19 cellular contexts compared by ENCODE assay signal in genomic region chr3:132549169-132549568, GRCh38. TPM values are rescaled to one million over a fixed set of nuclear protein-coding genes. Genes with fewer than 3 reads are reported as not detected.
DNase-seq lines count a peak whose midpoint lies in the region; ATAC-seq and TF ChIP-seq lines count a peak whose summit lies in the region.
"Had no signal": no experiment of that assay in that cellular context is flagged by ENCODE, and none has a peak within 500 bp of the region (broad histone marks: within the 10 kb centered on the region; RNA-seq: fewer than 3 reads in every experiment).

No MANE protein-coding gene starts in this region.

- no peaks in the 10 kb centered on the region for H3K27me3 ChIP-seq in SK-N-SH (ENCODE audit: insufficient read depth)
- H3K27me3 ChIP-seq in DND-41 (ENCODE audit: insufficient read depth, low read length, poor library complexity): no peaks in the 10 kb centered on the region
- no peaks in the 10 kb centered on the region for H3K27me3 ChIP-seq in right lobe of liver
- H3K27me3 ChIP-seq: Peyer's patch had no signal

- CTCF ChIA-PET in SK-N-SH (lab: Yijun Ruan, JAX): interaction anchor here (0.6 to 5.0 kb wide), 4 partner anchors 13 to 116 kb away, joined by 3 to 32 read pairs (median 4); no protein-coding TSS in a partner anchor

- peaks cover 3% of the 10 kb centered on the region for H3K9me3 Mint-ChIP-seq in activated T-helper 17 cell treated with anti-CD3 and anti-CD28 coated beads, Interleukin-2, amount 50 U/mL, for 72 hours
- H3K9me3 Mint-ChIP-seq: CD4-positive, CD25-positive, alpha-beta regulatory T cell had no signal

- no peak for ATAC-seq in SK-N-SH treated with all-trans-retinoic acid at 6 μM for 48 hours
- no peak for ATAC-seq in DND-41 (ENCODE audit: insufficient read depth, low read depth)
- ATAC-seq in activated T-helper 17 cell treated with anti-CD3 and anti-CD28 coated beads, Interleukin-2, amount 50 U/mL, for 72 hours (replicated peaks): no peak
- ATAC-seq in right lobe of liver: peak; percentile 18 to 47 (median 38)
- ATAC-seq in HG03280 (IDR thresholded peaks at IDR 0.05; ENCODE audit: unreplicated experiment): no peak

- intact Hi-C loops in right lobe of liver (cut with DNase I): no loop called here

- no peaks in the 10 kb centered on the region for H3K9me3 ChIP-seq in SK-N-SH
- peaks cover 2% of the 10 kb centered on the region for H3K9me3 ChIP-seq in DND-41 (ENCODE audit: insufficient read depth, low read length, severe bottlenecking)
- H3K9me3 ChIP-seq in right lobe of liver: no peaks in the 10 kb centered on the region
- H3K9me3 ChIP-seq: Caco-2, Peyer's patch had no signal

- no peaks in the 10 kb centered on the region for H4K20me1 ChIP-seq in SK-N-SH (ENCODE audit: insufficient read depth)
- H4K20me1 ChIP-seq in DND-41 (ENCODE audit: insufficient read depth, low read length): no peaks in the 10 kb centered on the region

- H3K4me1 ChIP-seq in SK-N-SH (ENCODE audit: control insufficient read depth in 1 of 2, insufficient read depth in 2 of 2, low read depth in 1 of 2, low read length in 1 of 2) (peaks cover 0 to 20% of the 10 kb centered on the region in 2 experiments; a peak in 2 of 4 replicates), DND-41 (ENCODE audit: insufficient read depth, low read length) (peaks cover 26% of the 10 kb centered on the region), right lobe of liver (no peaks in the 10 kb centered on the region)
- H3K4me1 ChIP-seq: Caco-2, Peyer's patch had no signal

- H3K79me2 ChIP-seq in SK-N-SH (ENCODE audit: insufficient read depth) (no peaks in the 10 kb centered on the region), DND-41 (ENCODE audit: insufficient read depth, low read length) (no peaks in the 10 kb centered on the region)

- peaks cover 16% of the 10 kb centered on the region for H3K4me1 Mint-ChIP-seq in activated T-helper 17 cell treated with anti-CD3 and anti-CD28 coated beads, Interleukin-2, amount 50 U/mL, for 72 hours

- H3K9me2 ChIP-seq in SK-N-SH: no peaks in the 10 kb centered on the region

- no peak for TF ChIP-seq RAD21 in SK-N-SH (IDR thresholded peaks at IDR 0.05; ENCODE audit: low read length)

- peak overlapping the region; percentile 93 for H3K27ac Mint-ChIP-seq in activated T-helper 17 cell treated with anti-CD3 and anti-CD28 coated beads, Interleukin-2, amount 50 U/mL, for 72 hours

- TF ChIP-seq POLR2A in right lobe of liver (IDR thresholded peaks at IDR 0.05): no peak

- peak overlapping the region in 1 of 2 experiments; percentile 72; a peak in 2 of 4 replicates for H3K27ac ChIP-seq in SK-N-SH (ENCODE audit: low read depth in 2 of 2, low read length in 1 of 2)
- H3K27ac ChIP-seq in DND-41 (ENCODE audit: low read length): peak overlapping the region; percentile 65; the same call in 1 of the 2 replicates
- H3K27ac ChIP-seq in right lobe of liver: no peak overlapping the region
- H3K27ac ChIP-seq: 22Rv1, Peyer's patch had no signal

- TF ChIP-seq EP300 in SK-N-SH (IDR thresholded peaks at IDR 0.05; ENCODE audit: borderline replicate concordance in 1 of 2, low read depth in 1 of 2, low read length in 1 of 2): no peak

- H2AFZ ChIP-seq in SK-N-SH (ENCODE audit: low read depth) (no peak overlapping the region), DND-41 (ENCODE audit: low read depth, low read length) (no peak overlapping the region)

- H3K4me3 Mint-ChIP-seq in activated T-helper 17 cell treated with anti-CD3 and anti-CD28 coated beads, Interleukin-2, amount 50 U/mL, for 72 hours: peak overlapping the region; percentile 66
- H3K4me3 Mint-ChIP-seq: B cell; CD4-positive, CD25-positive, alpha-beta regulatory T cell had no signal

- H3F3A ChIP-seq in SK-N-SH (replicated peaks; ENCODE audit: insufficient read depth): peaks cover 16% of the 10 kb centered on the region

- H3K36me3 Mint-ChIP-seq in activated T-helper 17 cell treated with anti-CD3 and anti-CD28 coated beads, Interleukin-2, amount 50 U/mL, for 72 hours (ENCODE audit: low read depth): no peaks in the 10 kb centered on the region

- H3K36me3 ChIP-seq in SK-N-SH (replicated peaks in 1 of 2; ENCODE audit: control insufficient read depth in 1 of 2, insufficient read depth in 2 of 2, low read length in 1 of 2) (no peaks in the 10 kb centered on the region), DND-41 (ENCODE audit: insufficient read depth, low read length) (no peaks in the 10 kb centered on the region), right lobe of liver (no peaks in the 10 kb centered on the region)
- H3K36me3 ChIP-seq: Peyer's patch had no signal

- H3K4me3 ChIP-seq in SK-N-SH (ENCODE audit: low read depth in 2 of 2, low read length in 1 of 2): no peak overlapping the region
- H3K4me3 ChIP-seq in DND-41 (ENCODE audit: low read depth in 1 of 2, low read length in 2 of 2): no peak overlapping the region
- H3K4me3 ChIP-seq in right lobe of liver: no peak overlapping the region
- H3K4me3 ChIP-seq: Peyer's patch had no signal

- 91% methylated on average over 4 of the region's 8 CpGs for WGBS in SK-N-SH (ENCODE audit: low lambda C conversion rate)
- 66% methylated on average over 5 of the region's 8 CpGs for WGBS in right lobe of liver (ENCODE audit: insufficient coverage, low coverage, low lambda C conversion rate, missing lambda C conversion rate)

- H3K27me3 Mint-ChIP-seq in activated T-helper 17 cell treated with anti-CD3 and anti-CD28 coated beads, Interleukin-2, amount 50 U/mL, for 72 hours: no peaks in the 10 kb centered on the region
- H3K27me3 Mint-ChIP-seq: B cell; CD4-positive, CD25-positive, alpha-beta regulatory T cell had no signal

- no peak for DNase-seq in SK-N-SH
- no peak for DNase-seq in DND-41
- DNase-seq in right lobe of liver: no peak
- DNase-seq in mesenteric fat pad (ENCODE audit: low spot score): no peak
- no peak for DNase-seq in UCSD-AML1 (lab: John Stamatoyannopoulos, UW; ENCODE audit: unreplicated experiment)
- DNase-seq: Caco-2, NCI-H1092 treated with DMSO at 0.1 percent for 48 hours, NCI-H1694, NCI-H2107, NCI-H226, NCI-H524 treated with DMSO at 0.1 percent for 48 hours, Peyer's patch had no signal

- TF ChIP-seq CTCF in SK-N-SH (IDR thresholded peaks at IDR 0.05) (no peak), DND-41 (IDR thresholded peaks at IDR 0.05; ENCODE audit: borderline replicate concordance, extremely low read depth, low read length, poor library complexity, severe bottlenecking) (no peak), right lobe of liver (IDR thresholded peaks at IDR 0.05) (no peak)

- H3K4me2 ChIP-seq in SK-N-SH: peak overlapping the region; percentile 17; the same call in 1 of the 2 replicates
- no peak overlapping the region for H3K4me2 ChIP-seq in DND-41 (ENCODE audit: insufficient read depth, low read length)

- POLR2A ChIA-PET in SK-N-SH (lab: Yijun Ruan, JAX): no interaction called here

- no peak overlapping the region for H3K9ac ChIP-seq in SK-N-SH
- no peak overlapping the region for H3K9ac ChIP-seq in DND-41 (ENCODE audit: low read depth, low read length)

TF ChIP-seq in SK-N-SH, 30 proteins besides CTCF, POLR2A, EP300 and RAD21 (continues in another document):
- TF ChIP-seq CHD2 (IDR thresholded peaks at IDR 0.05; ENCODE audit: low read length, partially characterized antibody) (no peak), IRF3 (IDR thresholded peaks at IDR 0.05; ENCODE audit: low read depth, low read length) (no peak), MXI1 (IDR thresholded peaks at IDR 0.05; ENCODE audit: low read depth, low read length) (no peak), RCOR1 (IDR thresholded peaks at IDR 0.05; ENCODE audit: low read length) (no peak), FOSL2 (IDR thresholded peaks at IDR 0.05; ENCODE audit: borderline replicate concordance, low read depth) (no peak)
- TF ChIP-seq, protein P1, sequence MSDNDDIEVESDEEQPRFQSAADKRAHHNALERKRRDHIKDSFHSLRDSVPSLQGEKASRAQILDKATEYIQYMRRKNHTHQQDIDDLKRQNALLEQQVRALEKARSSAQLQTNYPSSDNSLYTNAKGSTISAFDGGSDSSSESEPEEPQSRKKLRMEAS (IDR thresholded peaks at IDR 0.05; ENCODE audit: low read depth): no peak

TF ChIP-seq in SK-N-SH treated with all-trans-retinoic acid at 6 μM for 48 hours, 23 proteins besides CTCF, POLR2A, EP300 and RAD21:
- no peak for TF ChIP-seq CREB5 (CRISPR knock-in tag; IDR thresholded peaks at IDR 0.05; ENCODE audit: low read depth)
- no peak for TF ChIP-seq OSR1 (CRISPR knock-in tag; IDR thresholded peaks at IDR 0.05)
- no peak for TF ChIP-seq TOX (CRISPR knock-in tag; IDR thresholded peaks at IDR 0.05; ENCODE audit: borderline replicate concordance)
- no peak for TF ChIP-seq SNAI2 (CRISPR knock-in tag; IDR thresholded peaks at IDR 0.05)
TF ChIP-seq in SK-N-SH treated with all-trans-retinoic acid at 6 μM for 48 hours: peak in this region for 0.

RNA-seq across cellular contexts. Expression of gene ACKR4, which starts 47.9 kb away (rescaled TPM):
- 0.10 and 0.37 TPM in 2 replicates for polyA plus RNA-seq in SK-N-SH (2012; rRNA removed)
- polyA plus RNA-seq in SK-N-SH (2012; cell fraction: cytosol; rRNA removed): 0.18 and 0.26 TPM in 2 replicates
- polyA plus RNA-seq in SK-N-SH (2012; cell fraction: nucleus; rRNA removed): 0.12 and 0.14 TPM in 2 replicates
- total RNA-seq in activated T-helper 17 cell treated with anti-CD3 and anti-CD28 coated beads, Interleukin-2, amount 50 U/mL, for 72 hours: under 1 TPM in 1 of 2 donors, not detected in 1; 0.21 TPM
- total RNA-seq in right lobe of liver: under 1 TPM in 5 of 6 experiments, not detected in 1; 0.15 to 0.30 (median 0.19) TPM
- total RNA-seq in mesenteric fat pad: 4.6 TPM
- total RNA-seq: Caco-2, H1 had no signal
- polyA plus RNA-seq: H1 had no signal

Comparison
In these comparisons a context has a peak if more than half of its experiments do, and no peak if none do; other contexts are left out.
1. ATAC-seq: peak in right lobe of liver (4 of 4); none in SK-N-SH treated with all-trans-retinoic acid at 6 μM for 48 hours (single experiment), DND-41 (single experiment), activated T-helper 17 cell treated with anti-CD3 and anti-CD28 coated beads, Interleukin-2, amount 50 U/mL, for 72 hours (single experiment) and HG03280 (single experiment).